20 cellular contexts compared by ENCODE assay signal in the genomic region with DNA sequence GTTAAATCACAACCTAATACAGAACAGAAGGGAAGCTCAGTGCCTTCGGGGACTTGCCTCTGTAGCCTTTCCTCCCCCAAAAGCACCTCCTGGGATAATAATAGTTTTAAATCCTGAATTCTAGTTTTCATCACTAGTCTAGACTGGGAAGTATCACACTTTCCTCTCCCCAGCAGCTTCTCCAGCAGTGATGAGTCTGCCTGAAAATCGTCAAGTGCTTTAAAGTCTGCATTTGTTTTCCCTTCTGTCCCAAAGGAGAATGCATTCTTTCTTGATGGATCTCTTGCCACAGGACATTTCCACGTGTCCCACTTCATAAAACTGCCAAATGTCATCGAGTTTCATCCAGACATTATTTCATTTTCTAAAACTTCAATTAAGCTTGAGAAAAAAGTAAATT. TPM values are rescaled to one million over a fixed set of nuclear protein-coding genes. Genes with fewer than 3 reads are reported as not detected.
A peak's percentile ranks its signal among the peaks of the same experiment; 100 is the strongest.
DNase-seq lines count a peak whose midpoint lies in the region; ATAC-seq, FAIRE-seq and TF ChIP-seq lines count a peak whose summit lies in the region.
"Had no signal": no experiment of that assay in that cellular context is flagged by ENCODE, and none has a peak within 500 bp of the region (broad histone marks: within the 10 kb centered on the region; RNA-seq: fewer than 3 reads in every experiment).

No MANE protein-coding gene starts in this region.

- H3K79me1 ChIP-seq in H9 (ENCODE audit: insufficient read depth, low read depth, low read length, poor library complexity, severe bottlenecking) (peaks cover 3% of the 10 kb centered on the region), mesendoderm (ENCODE audit: low read length) (peaks cover 3% of the 10 kb centered on the region)

- no peak for DNase-seq in H9
- DNase-seq in astrocyte (ENCODE audit: low read depth): no peak
- DNase-seq in mesendoderm: peak; percentile 30
- DNase-seq in stromal cell of bone marrow (ENCODE audit: low read depth): peak; percentile 39
- no peak for DNase-seq in HAP-1 (ENCODE audit: low spot score in 2 of 2)
- no peak for DNase-seq in stimulated activated CD4-positive, alpha-beta T cell treated with anti-CD3 and anti-CD28 coated beads, Interleukin-12 subunit alpha, Interleukin-12 subunit beta, amount 100 ng/mL, for 4 hours
- no peak for DNase-seq in islet precursor cell
- DNase-seq: adrenal gland; BE2C; effector memory CD4-positive, alpha-beta T cell; foreskin keratinocyte; left cardiac atrium; NCI-H1092 treated with DMSO at 0.1 percent for 48 hours; NCI-H526; OCI-M1; pancreas; SIG-M5; spleen; T-helper 9 cell had no signal

- in situ Hi-C loops in HAP-1 (cut with MboI; ENCODE audit: low sequenced_read_pairs): no loop called here

- H3K4me1 ChIP-seq in H9 (ENCODE audit: insufficient read depth, low read length) (peaks cover 10% of the 10 kb centered on the region; the same call in 1 of the 2 replicates), astrocyte (ENCODE audit: insufficient read depth, low read length) (peaks cover 42% of the 10 kb centered on the region), mesendoderm (ENCODE audit: control insufficient read depth, low read depth, low read length) (no peaks in the 10 kb centered on the region), HAP-1 (peaks cover 13% of the 10 kb centered on the region)
- H3K4me1 ChIP-seq: adrenal gland, BE2C, foreskin keratinocyte, pancreas, spleen had no signal

- H2BK20ac ChIP-seq in H9 (ENCODE audit: low read depth, low read length, poor library complexity, severe bottlenecking): no peak overlapping the region

- H3K27ac Mint-ChIP-seq in H9: peak overlapping the region; percentile 10 to 65 (median 20); a peak in 4 of 7 replicates
- peak overlapping the region; percentile 97 for H3K27ac Mint-ChIP-seq in astrocyte (ENCODE audit: unreplicated experiment)

- no peak overlapping the region for H3K14ac ChIP-seq in H9 (ENCODE audit: insufficient read depth, low read length)

- no peak overlapping the region for H2AK5ac ChIP-seq in H9 (ENCODE audit: insufficient read length, low read length)
- no peak overlapping the region for H2AK5ac ChIP-seq in mesendoderm (ENCODE audit: low read length)

- H4K8ac ChIP-seq in H9 (replicated peaks; ENCODE audit: insufficient read length, low read depth, low read length) (no peak overlapping the region), mesendoderm (ENCODE audit: low read depth, low read length) (no peak overlapping the region)

- no peak overlapping the region for H3K23ac ChIP-seq in H9 (ENCODE audit: insufficient read length, low read depth, low read length)
- no peak overlapping the region for H3K23ac ChIP-seq in mesendoderm (ENCODE audit: low read length)

- H3T11ph ChIP-seq in H9 (ENCODE audit: low read length): no peak overlapping the region

- H3K18ac ChIP-seq in H9 (ENCODE audit: insufficient read length, low read depth, low read length): no peak overlapping the region
- H3K18ac ChIP-seq in mesendoderm (ENCODE audit: low read length): no peak overlapping the region

- H2BK15ac ChIP-seq in H9 (ENCODE audit: low read depth, low read length) (no peak overlapping the region), mesendoderm (replicated peaks; ENCODE audit: low read depth) (no peak overlapping the region)

- H4K20me1 ChIP-seq in H9 (ENCODE audit: control insufficient read depth, insufficient read depth, insufficient read length) (no peaks in the 10 kb centered on the region), astrocyte (ENCODE audit: insufficient read depth, low read length) (no peaks in the 10 kb centered on the region)

- H2BK120ac ChIP-seq in H9 (ENCODE audit: low read depth, low read length, poor library complexity, severe bottlenecking) (no peak overlapping the region), mesendoderm (ENCODE audit: low read depth, low read length) (no peak overlapping the region)

- H3K36me3 ChIP-seq in astrocyte (ENCODE audit: insufficient read depth, low read length) (peaks cover 15% of the 10 kb centered on the region), mesendoderm (ENCODE audit: control insufficient read depth, insufficient read depth, low read length) (no peaks in the 10 kb centered on the region), HAP-1 (replicated peaks) (peaks cover 3% of the 10 kb centered on the region)
- H3K36me3 ChIP-seq: adrenal gland, BE2C, pancreas had no signal

- no peak overlapping the region for H3K9ac ChIP-seq in H9 (ENCODE audit: extremely low read depth, insufficient read length, low read length)
- peak overlapping the region; percentile 67 for H3K9ac ChIP-seq in astrocyte (ENCODE audit: low read length)
- H3K9ac ChIP-seq in mesendoderm (ENCODE audit: low read length): no peak overlapping the region

- H2BK12ac ChIP-seq in H9 (ENCODE audit: insufficient read length, low read depth, low read length): no peak overlapping the region

- H3K4me3 Mint-ChIP-seq in H9 (no peak overlapping the region), astrocyte (ENCODE audit: unreplicated experiment) (no peak overlapping the region)

- no peak overlapping the region for H4K91ac ChIP-seq in H9 (ENCODE audit: insufficient read length, low read depth, low read length)

- no peaks in the 10 kb centered on the region for H3K9me3 ChIP-seq in H9 (ENCODE audit: control insufficient read depth, low read depth, low read length)
- H3K9me3 ChIP-seq in astrocyte (ENCODE audit: insufficient read depth, low read depth, low read length): no peaks in the 10 kb centered on the region
- H3K9me3 ChIP-seq in HAP-1: no peaks in the 10 kb centered on the region
- H3K9me3 ChIP-seq: adrenal gland, BE2C, pancreas, spleen had no signal

- H3K79me2 ChIP-seq in H9 (ENCODE audit: insufficient read depth, low read length): peaks cover 4% of the 10 kb centered on the region; the same call in 1 of the 2 replicates
- H3K79me2 ChIP-seq in astrocyte (ENCODE audit: insufficient read depth, low read length): peaks cover 23% of the 10 kb centered on the region
- no peaks in the 10 kb centered on the region for H3K79me2 ChIP-seq in mesendoderm (ENCODE audit: control insufficient read depth, insufficient read depth, low read length)

- H3K56ac ChIP-seq in H9 (ENCODE audit: insufficient read length, low read depth, low read length) (no peak overlapping the region), mesendoderm (ENCODE audit: low read length) (no peak overlapping the region)

- H4K5ac ChIP-seq in H9 (ENCODE audit: insufficient read length, low read depth, low read length) (no peak overlapping the region), mesendoderm (ENCODE audit: low read length) (no peak overlapping the region)

- H3K4me1 Mint-ChIP-seq in H9: peaks cover 30 to 31% of the 10 kb centered on the region in 2 experiments
- H3K4me1 Mint-ChIP-seq in astrocyte (ENCODE audit: low read depth, unreplicated experiment): peaks cover 76% of the 10 kb centered on the region

- no peaks in the 10 kb centered on the region for H3K27me3 Mint-ChIP-seq in H9 (ENCODE audit: low read depth)
- H3K27me3 Mint-ChIP-seq in astrocyte (ENCODE audit: low read depth, unreplicated experiment): no peaks in the 10 kb centered on the region

- H3K4me2 ChIP-seq in H9 (ENCODE audit: insufficient read depth, insufficient read length, low read length) (no peak overlapping the region), astrocyte (ENCODE audit: low read length) (peak overlapping the region; percentile 66), mesendoderm (ENCODE audit: low read length) (no peak overlapping the region)

- H3K36me3 Mint-ChIP-seq in H9 (ENCODE audit: insufficient read depth in 1 of 3, low read depth in 3 of 3) (peaks cover 27 to 53% (median 52%) of the 10 kb centered on the region in 3 experiments; a peak in 6 of 7 replicates), astrocyte (ENCODE audit: low read depth, unreplicated experiment) (peaks cover 24% of the 10 kb centered on the region)

- H3K4ac ChIP-seq in H9 (ENCODE audit: low read depth, low read length) (no peak overlapping the region), mesendoderm (ENCODE audit: low read depth, low read length) (no peak overlapping the region)

- TF ChIP-seq CTCF in H9 (conservative IDR thresholded peaks at IDR 0.05) (no peak), astrocyte (IDR thresholded peaks at IDR 0.05; ENCODE audit: insufficient read depth, low read depth, low read length) (no peak)

- H3K9me3 Mint-ChIP-seq in H9: no peaks in the 10 kb centered on the region
- H3K9me3 Mint-ChIP-seq in astrocyte (ENCODE audit: unreplicated experiment): no peaks in the 10 kb centered on the region

- H3K27me3 ChIP-seq in H9 (ENCODE audit: insufficient read depth, low read length) (no peaks in the 10 kb centered on the region), astrocyte (ENCODE audit: insufficient read depth, low read length) (no peaks in the 10 kb centered on the region), mesendoderm (ENCODE audit: insufficient read depth, low read length, poor library complexity) (no peaks in the 10 kb centered on the region), HAP-1 (ENCODE audit: low read depth) (no peaks in the 10 kb centered on the region)
- H3K27me3 ChIP-seq: adrenal gland, BE2C, foreskin keratinocyte, pancreas, spleen had no signal

- H2BK5ac ChIP-seq in H9 (ENCODE audit: insufficient read length, low read length) (peak overlapping the region; percentile 26), mesendoderm (ENCODE audit: low read length) (no peak overlapping the region)

- H3K27ac ChIP-seq in H9 (ENCODE audit: insufficient read length, low read depth, low read length) (no peak overlapping the region), astrocyte (ENCODE audit: low read depth, low read length) (peak overlapping the region; percentile 82), mesendoderm (ENCODE audit: low read depth, low read length) (no peak overlapping the region)
- H3K27ac ChIP-seq: adrenal gland, foreskin keratinocyte, pancreas, spleen had no signal

- H3K23me2 ChIP-seq in H9 (ENCODE audit: insufficient read length, low read depth, low read length, poor library complexity, severe bottlenecking): no peaks in the 10 kb centered on the region

- peak; percentile 54 for FAIRE-seq in astrocyte (lab: Jason Lieb, UNC)
- FAIRE-seq: pancreas had no signal

- H2AFZ ChIP-seq in H9 (ENCODE audit: low read length): no peak overlapping the region
- no peak overlapping the region for H2AFZ ChIP-seq in astrocyte (ENCODE audit: low read depth, low read length)

- H3K4me3 ChIP-seq in astrocyte (ENCODE audit: insufficient read depth, low read depth, low read length) (peak overlapping the region; percentile 19), mesendoderm (ENCODE audit: low read length) (no peak overlapping the region), HAP-1 (no peak overlapping the region)
- H3K4me3 ChIP-seq: adrenal gland, pancreas, spleen had no signal

- no peak for ATAC-seq in HG02852 (IDR thresholded peaks at IDR 0.05; ENCODE audit: unreplicated experiment)
- ATAC-seq: foreskin keratinocyte, pancreas had no signal

- WGBS in H9 (ENCODE audit: extremely low coverage, insufficient read length, low lambda C conversion rate): no CpG with 5 or more reads among the region's 4 CpGs
- no CpG with 5 or more reads among the region's 4 CpGs for WGBS in mesendoderm (ENCODE audit: extremely low coverage, insufficient coverage, low lambda C conversion rate)

RNA-seq across cellular contexts. Expression of gene CSRP2, which starts 15.0 kb away (rescaled TPM):
- total RNA-seq in H9 (2021): 156 and 158 TPM in 2 replicates
- 247 and 265 TPM in 2 replicates for total RNA-seq in astrocyte
- 112 TPM for polyA plus RNA-seq in mesendoderm (2013, experiment 1 of 2)
- polyA plus RNA-seq in mesendoderm (2013, experiment 2 of 2): 111 TPM

Comparison
In these comparisons a context has a peak if more than half of its experiments do, and no peak if none do; other contexts are left out.
1. DNase-seq: peak in mesendoderm (single experiment) and stromal cell of bone marrow (single experiment); none in H9 (single experiment), astrocyte (single experiment), HAP-1 (0 of 2), stimulated activated CD4-positive, alpha-beta T cell treated with anti-CD3 and anti-CD28 coated beads, Interleukin-12 subunit alpha, Interleukin-12 subunit beta, amount 100 ng/mL, for 4 hours (single experiment) and islet precursor cell (single experiment).